In genomic region chr6:132020138-132020551, GRCh38 we compare ENCODE assay signal across 12 cellular contexts.
DNase-seq lines count a peak whose midpoint lies in the region; ATAC-seq and TF ChIP-seq lines count a peak whose summit lies in the region.
"Had no signal": no experiment of that assay in that cellular context is flagged by ENCODE, and none has a peak within 500 bp of the region (broad histone marks: within the 10 kb centered on the region; RNA-seq: fewer than 3 reads in every experiment).

No MANE protein-coding gene starts in this region.

- no peak for TF ChIP-seq POLR2A in vagina (IDR thresholded peaks at IDR 0.05)

- H3K9me3 ChIP-seq in vagina: no peaks in the 10 kb centered on the region

- peaks cover 22% of the 10 kb centered on the region for H3K4me1 Mint-ChIP-seq in neural crest cell
- peaks cover 7 to 16% of the 10 kb centered on the region in 2 donors for H3K4me1 Mint-ChIP-seq in stimulated activated naive B cell treated with anti-CD40 and anti-IgM and Interleukin-4, amounts not matched to agents 10 μg/mL and 1 μg/mL and 100 μg/mL, for 72 hours

- peaks cover 3% of the 10 kb centered on the region for H3K9me3 Mint-ChIP-seq in neural crest cell
- peaks cover 2 to 4% of the 10 kb centered on the region in 2 donors for H3K9me3 Mint-ChIP-seq in stimulated activated naive B cell treated with anti-CD40 and anti-IgM and Interleukin-4, amounts not matched to agents 10 μg/mL and 1 μg/mL and 100 μg/mL, for 72 hours

- TF ChIP-seq CTCF in fibroblast of villous mesenchyme (IDR thresholded peaks at IDR 0.05; ENCODE audit: insufficient read depth, low read depth, low read length) (no peak), neural crest cell (conservative IDR thresholded peaks at IDR 0.05) (no peak), vagina (IDR thresholded peaks at IDR 0.05) (no peak)

- no peak overlapping the region for H3K4me3 Mint-ChIP-seq in neural crest cell
- H3K4me3 Mint-ChIP-seq in stimulated activated naive B cell treated with anti-CD40 and anti-IgM and Interleukin-4, amounts not matched to agents 10 μg/mL and 1 μg/mL and 100 μg/mL, for 72 hours: no peak overlapping the region
- H3K4me3 Mint-ChIP-seq: activated naive CD8-positive, alpha-beta T cell had no signal

- H3K36me3 ChIP-seq in vagina: no peaks in the 10 kb centered on the region

- no peaks in the 10 kb centered on the region for H3K27me3 Mint-ChIP-seq in neural crest cell (ENCODE audit: low read depth)
- H3K27me3 Mint-ChIP-seq in stimulated activated naive B cell treated with anti-CD40 and anti-IgM and Interleukin-4, amounts not matched to agents 10 μg/mL and 1 μg/mL and 100 μg/mL, for 72 hours: no peaks in the 10 kb centered on the region

- peak; percentile 39 for DNase-seq in DMS53 (lab: John Stamatoyannopoulos, UW)
- no peak for DNase-seq in DMS53 treated with DMSO at 0.1 percent for 48 hours (lab: John Stamatoyannopoulos, UW; ENCODE audit: unreplicated experiment)
- peak; percentile 46 for DNase-seq in fibroblast of villous mesenchyme (ENCODE audit: low read depth)
- no peak for DNase-seq in neural crest cell (ENCODE audit: low read depth, low spot score)
- no peak for DNase-seq in vagina (ENCODE audit: extremely low spot score in 2 of 2)
- no peak for DNase-seq in stimulated activated naive B cell treated with anti-CD40 and anti-IgM and Interleukin-4, amounts not matched to agents 10 μg/mL and 1 μg/mL and 100 μg/mL, for 72 hours
- DNase-seq in kidney tubule cell (ENCODE audit: low spot score): no peak
- DNase-seq: 8988T, NCI-H187 treated with DMSO at 0.1 percent for 48 hours had no signal

- peak overlapping the region; percentile 32 for H3K27ac Mint-ChIP-seq in neural crest cell (ENCODE audit: unreplicated experiment)
- H3K27ac Mint-ChIP-seq in stimulated activated naive B cell treated with anti-CD40 and anti-IgM and Interleukin-4, amounts not matched to agents 10 μg/mL and 1 μg/mL and 100 μg/mL, for 72 hours: no peak overlapping the region
- H3K27ac Mint-ChIP-seq: activated naive CD8-positive, alpha-beta T cell had no signal

- intact Hi-C loops in vagina (cut with DNase I): no loop called here

- no peaks in the 10 kb centered on the region for H3K36me3 Mint-ChIP-seq in neural crest cell (ENCODE audit: low read depth)
- H3K36me3 Mint-ChIP-seq in stimulated activated naive B cell treated with anti-CD40 and anti-IgM and Interleukin-4, amounts not matched to agents 10 μg/mL and 1 μg/mL and 100 μg/mL, for 72 hours: no peaks in the 10 kb centered on the region
- H3K36me3 Mint-ChIP-seq: activated naive CD8-positive, alpha-beta T cell had no signal

- peak overlapping the region; percentile 56 for H3K27ac ChIP-seq in vagina
- H3K27ac ChIP-seq: HL-60 had no signal

- H3K4me1 ChIP-seq in vagina: peaks cover 4% of the 10 kb centered on the region

- H3K4me3 ChIP-seq in fibroblast of villous mesenchyme (ENCODE audit: low read depth, low read length) (no peak overlapping the region), vagina (no peak overlapping the region)

- no peaks in the 10 kb centered on the region for H3K27me3 ChIP-seq in vagina

- ATAC-seq in stimulated activated naive B cell treated with anti-CD40 and anti-IgM and Interleukin-4, amounts not matched to agents 10 μg/mL and 1 μg/mL and 100 μg/mL, for 72 hours (replicated peaks): no peak
- no peak for ATAC-seq in HG03521 (IDR thresholded peaks at IDR 0.05; ENCODE audit: unreplicated experiment)

Comparison
In these comparisons a context has a peak if more than half of its experiments do, and no peak if none do; other contexts are left out.
1. DNase-seq: peak in DMS53 (single experiment) and fibroblast of villous mesenchyme (single experiment); none in DMS53 treated with DMSO at 0.1 percent for 48 hours (single experiment), neural crest cell (single experiment), vagina (0 of 2), stimulated activated naive B cell treated with anti-CD40 and anti-IgM and Interleukin-4, amounts not matched to agents 10 μg/mL and 1 μg/mL and 100 μg/mL, for 72 hours (single experiment) and kidney tubule cell (single experiment).